ENCODE assay signal across 6 cellular contexts in genomic region chr2:168373468-168373867, GRCh38.
"Had no signal": no experiment of that assay in that cellular context is flagged by ENCODE, and none has a peak within 500 bp of the region (broad histone marks: within the 10 kb centered on the region; RNA-seq: fewer than 3 reads in every experiment).

No MANE protein-coding gene starts in this region.

- ATAC-seq: HepG2 had no signal

- FAIRE-seq: HepG2, HTR-8/SVneo had no signal

- DNase-seq: IMR-90, KBM-7 had no signal

- H3K36me3 Mint-ChIP-seq: IgD-negative memory B cell had no signal

- H3K27ac ChIP-seq: HL-60 had no signal

- H3K27ac Mint-ChIP-seq: IgD-negative memory B cell had no signal

- H3K4me3 Mint-ChIP-seq: IgD-negative memory B cell had no signal
